Comparison of ENCODE assay signal across 8 cellular contexts in genomic region chr3:107431298-107432012, GRCh38. TPM values are rescaled to one million over a fixed set of nuclear protein-coding genes. Genes with fewer than 3 reads are reported as not detected.
DNase-seq lines count a peak whose midpoint lies in the region; ATAC-seq and TF ChIP-seq lines count a peak whose summit lies in the region.

No MANE protein-coding gene starts in this region.

- no peaks in the 10 kb centered on the region for H3K36me3 Mint-ChIP-seq in activated naive CD4-positive, alpha-beta T cell treated with anti-CD3 and anti-CD28 coated beads, Interleukin-2, amount 50 U/mL, for 24 hours

- H3K4me1 Mint-ChIP-seq in activated naive CD4-positive, alpha-beta T cell treated with anti-CD3 and anti-CD28 coated beads, Interleukin-2, amount 50 U/mL, for 24 hours = peaks cover 23% of the 10 kb centered on the region

- DNase-seq in EL = peak; percentile 81
- DNase-seq in HUDEP-2 (lab: John Stamatoyannopoulos, UW; ENCODE audit: unreplicated experiment in 76 of 76) = peak in 56 of 76 experiments; percentile 1 to 65 (median 36)
- DNase-seq in SHP77 treated with DMSO at 0.1 percent for 48 hours (lab: John Stamatoyannopoulos, UW) = peak; percentile 43
- peak; percentile 76 for DNase-seq in globus pallidus (ENCODE audit: low spot score)

- peak; percentile 55 for ATAC-seq in GM21515 (IDR thresholded peaks at IDR 0.05; ENCODE audit: unreplicated experiment)

- no peak for TF ChIP-seq CTCF in neutrophil (IDR thresholded peaks at IDR 0.05)

- no peaks in the 10 kb centered on the region for H3K36me3 ChIP-seq in neutrophil
- H3K36me3 ChIP-seq in urinary bladder (ENCODE audit: insufficient read depth) = no peaks in the 10 kb centered on the region

- H3K4me3 ChIP-seq in neutrophil (ENCODE audit: low read depth in 1 of 2, low read length in 1 of 2) = peak overlapping the region; percentile 65 to 77
- H3K4me3 ChIP-seq in urinary bladder (ENCODE audit: low read depth, low read length) = peak overlapping the region; percentile 79

- peak overlapping the region; percentile 90 for H3K27ac Mint-ChIP-seq in activated naive CD4-positive, alpha-beta T cell treated with anti-CD3 and anti-CD28 coated beads, Interleukin-2, amount 50 U/mL, for 24 hours

- peak overlapping the region; percentile 91 for H3K4me3 Mint-ChIP-seq in activated naive CD4-positive, alpha-beta T cell treated with anti-CD3 and anti-CD28 coated beads, Interleukin-2, amount 50 U/mL, for 24 hours

- H3K9me3 Mint-ChIP-seq in activated naive CD4-positive, alpha-beta T cell treated with anti-CD3 and anti-CD28 coated beads, Interleukin-2, amount 50 U/mL, for 24 hours = no peaks in the 10 kb centered on the region

- H3K4me1 ChIP-seq in neutrophil (ENCODE audit: control insufficient read depth in 1 of 2, insufficient read depth in 1 of 2, low read depth in 1 of 2, low read length in 1 of 2) (peaks cover 21 to 25% of the 10 kb centered on the region in 2 experiments), urinary bladder (ENCODE audit: insufficient read depth) (peaks cover 2% of the 10 kb centered on the region)

- under 1% methylated on average over 79 of the region's 80 CpGs for WGBS in urinary bladder

- H3K27ac ChIP-seq in neutrophil (no peak overlapping the region), urinary bladder (ENCODE audit: low read depth) (peak overlapping the region; percentile 92)

- H3K27me3 ChIP-seq in neutrophil = peaks cover 91% of the 10 kb centered on the region

- H3K27me3 Mint-ChIP-seq in activated naive CD4-positive, alpha-beta T cell treated with anti-CD3 and anti-CD28 coated beads, Interleukin-2, amount 50 U/mL, for 24 hours = no peaks in the 10 kb centered on the region

- no peaks in the 10 kb centered on the region for H3K9me3 ChIP-seq in neutrophil

RNA-seq across cellular contexts. Expression of gene CCDC54, which starts 54.2 kb away (rescaled TPM):
- total RNA-seq in urinary bladder = not detected
- not detected for polyA plus RNA-seq in urinary bladder
